ENCODE assay signal across 12 cellular contexts in the genomic region with DNA sequence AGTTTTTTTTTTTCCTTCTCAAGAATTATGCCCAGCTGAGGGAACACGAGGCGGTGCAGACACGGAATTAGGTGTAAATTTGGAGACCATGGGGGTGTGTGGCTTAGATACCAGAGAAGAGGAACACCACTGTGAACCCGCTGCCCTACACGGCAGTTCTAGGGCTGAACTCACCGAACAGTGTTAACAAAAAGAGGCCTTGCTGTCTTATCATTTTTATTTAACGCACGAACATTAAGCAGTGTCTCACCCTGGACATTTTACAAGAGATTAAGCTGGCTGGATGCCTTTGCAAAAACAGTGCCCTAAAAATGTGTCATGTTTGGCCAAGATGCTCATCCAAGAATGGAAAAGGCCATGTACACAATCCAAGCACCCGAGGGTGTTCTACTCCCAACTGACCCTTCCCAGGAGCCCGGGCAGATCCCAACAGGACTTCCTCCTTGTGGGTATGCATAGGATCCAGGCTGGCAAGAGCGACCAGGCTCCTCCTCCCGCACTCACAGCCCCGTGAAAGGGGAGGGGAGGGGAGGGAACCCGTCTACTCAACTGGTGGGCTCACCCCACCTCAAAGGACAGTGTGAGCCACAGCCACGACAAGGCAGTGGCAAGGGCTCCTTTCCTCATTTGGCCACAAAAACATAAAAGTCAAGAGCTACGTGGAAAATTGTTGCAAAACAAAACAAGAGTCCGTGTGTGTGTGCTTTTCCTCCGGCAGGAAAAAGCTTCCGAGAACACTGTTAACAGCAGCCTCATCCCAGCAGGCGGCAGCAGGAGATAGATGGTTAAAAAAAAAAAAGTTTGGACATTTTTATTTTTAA. TPM values are rescaled to one million over a fixed set of nuclear protein-coding genes. Genes with fewer than 3 reads are reported as not detected.
DNase-seq lines count a peak whose midpoint lies in the region; ATAC-seq and TF ChIP-seq lines count a peak whose summit lies in the region.
"Had no signal": no experiment of that assay in that cellular context is flagged by ENCODE, and none has a peak within 500 bp of the region (broad histone marks: within the 10 kb centered on the region; RNA-seq: fewer than 3 reads in every experiment).

No MANE protein-coding gene starts in this region.

- H3K27ac ChIP-seq in duodenal mucosa (ENCODE audit: low read depth, low read length): no peak overlapping the region
- peak overlapping the region; percentile 75 for H3K27ac ChIP-seq in vagina

- peak; percentile 32 for ATAC-seq in Right ventricle myocardium inferior

- peak in 1 of 3 experiments; percentile 21 for TF ChIP-seq CTCF in vagina (IDR thresholded peaks at IDR 0.05)
- no peak for TF ChIP-seq CTCF in Calu3 (IDR thresholded peaks at IDR 0.05; ENCODE audit: unreplicated experiment)

- DNase-seq in Right ventricle myocardium inferior (ENCODE audit: missing footprints) (no peak), cardiac septum (ENCODE audit: low spot score) (no peak), mesenteric fat pad (ENCODE audit: low spot score) (peak; percentile 84), vagina (ENCODE audit: extremely low spot score in 2 of 2) (no peak), Calu3 (no peak), occipital lobe (lab: John Stamatoyannopoulos, UW) (no peak)
- DNase-seq in activated CD4-positive, CD25-positive, alpha-beta regulatory T cell (lab: John Stamatoyannopoulos, UW): no peak
- DNase-seq: activated T-cell treated with anti-CD3 and anti-CD28 coated beads, Interleukin-2, amount 50 U/mL, for 24 hours; mucosa of descending colon; NCI-H226; testis had no signal

- H3K36me3 Mint-ChIP-seq in Calu3 (ENCODE audit: insufficient read depth, unreplicated experiment): no peaks in the 10 kb centered on the region

- H3K27ac Mint-ChIP-seq in Calu3 (ENCODE audit: unreplicated experiment): no peak overlapping the region
- H3K27ac Mint-ChIP-seq: activated T-cell treated with anti-CD3 and anti-CD28 coated beads, Interleukin-2, amount 50 U/mL, for 24 hours had no signal

- H3K4me3 Mint-ChIP-seq in Calu3 (ENCODE audit: low read depth, unreplicated experiment): no peak overlapping the region
- H3K4me3 Mint-ChIP-seq: activated T-cell treated with anti-CD3 and anti-CD28 coated beads, Interleukin-2, amount 50 U/mL, for 24 hours had no signal

- H3K4me3 ChIP-seq in duodenal mucosa (ENCODE audit: low read depth in 1 of 2, low read length in 2 of 2) (peak overlapping the region; percentile 5 to 10), vagina (peak overlapping the region; percentile 5 to 32)
- H3K4me3 ChIP-seq: mucosa of descending colon, testis had no signal

- no peaks in the 10 kb centered on the region for H3K27me3 Mint-ChIP-seq in Calu3 (ENCODE audit: unreplicated experiment)

- intact Hi-C loops in Right ventricle myocardium inferior (cut with DNase I) (loop anchor here (10.0 kb wide), 1 partner anchor 181 kb away; no protein-coding TSS in a partner anchor), cardiac septum (cut with DNase I) (loop anchor here (5.0 kb wide), 1 partner anchor 74 kb away; no protein-coding TSS in a partner anchor), vagina (cut with DNase I) (no loop called here), Calu3 (cut with micrococcal nuclease; ENCODE audit: unreplicated experiment) (no loop called here)

- H3K27me3 ChIP-seq in duodenal mucosa (ENCODE audit: control insufficient read depth in 1 of 2, insufficient read depth in 2 of 2, low read length in 2 of 2): no peaks in the 10 kb centered on the region
- no peaks in the 10 kb centered on the region for H3K27me3 ChIP-seq in vagina
- H3K27me3 ChIP-seq: testis had no signal

- CTCF ChIA-PET in Calu3 (lab: Charles Lee): no interaction called here

- H3K9me3 Mint-ChIP-seq in Calu3 (ENCODE audit: low read depth, unreplicated experiment): no peaks in the 10 kb centered on the region
- H3K9me3 Mint-ChIP-seq: activated T-cell treated with anti-CD3 and anti-CD28 coated beads, Interleukin-2, amount 50 U/mL, for 24 hours had no signal

- peaks cover 18 to 32% of the 10 kb centered on the region in 2 donors for H3K4me1 ChIP-seq in duodenal mucosa (ENCODE audit: control insufficient read depth in 1 of 2, insufficient read depth in 2 of 2, low read length in 2 of 2)
- peaks cover 32% of the 10 kb centered on the region for H3K4me1 ChIP-seq in vagina

- no peaks in the 10 kb centered on the region for H3K36me3 ChIP-seq in duodenal mucosa (ENCODE audit: control insufficient read depth in 1 of 2, insufficient read depth in 2 of 2, low read length in 2 of 2)
- H3K36me3 ChIP-seq in vagina: no peaks in the 10 kb centered on the region

- TF ChIP-seq POLR2A in vagina (IDR thresholded peaks at IDR 0.05): no peak

- peaks cover 9% of the 10 kb centered on the region for H3K4me1 Mint-ChIP-seq in Calu3 (ENCODE audit: low read depth, unreplicated experiment)

- H3K9ac ChIP-seq in duodenal mucosa (ENCODE audit: low read depth in 1 of 2, low read length in 2 of 2): no peak overlapping the region

- BruUV-seq in Calu3 (replicated peaks; lab: Mats Ljungman, UMichigan): no TSS peak

- H3K9me3 ChIP-seq in duodenal mucosa (ENCODE audit: control insufficient read depth in 1 of 2, low read length in 2 of 2): no peaks in the 10 kb centered on the region
- H3K9me3 ChIP-seq in vagina: no peaks in the 10 kb centered on the region
- H3K9me3 ChIP-seq: mucosa of descending colon, testis had no signal

RNA-seq across cellular contexts. Expression of a gene that starts 20.3 kb away (rescaled TPM):
- total RNA-seq in Right ventricle myocardium inferior (7.0 TPM), cardiac septum (7.7 TPM), mesenteric fat pad (125 TPM), vagina (36.1 TPM), Calu3 (2022) (13.6 and 15.8 TPM in 2 replicates), occipital lobe (8.3 TPM)

RNA-seq across cellular contexts. Expression of a gene that starts 54.3 kb away (rescaled TPM):
- total RNA-seq in Right ventricle myocardium inferior (4.6 TPM), cardiac septum (3.5 TPM), mesenteric fat pad (8.0 TPM), vagina (31.2 TPM), Calu3 (2022) (10.1 and 10.4 TPM in 2 replicates), occipital lobe (6.7 TPM)

Comparison
In these comparisons a context has a peak if more than half of its experiments do, and no peak if none do; other contexts are left out.
1. intact Hi-C loops: an anchor here in Right ventricle myocardium inferior (10.0 kb wide) and cardiac septum (5.0 kb wide); none called in vagina and Calu3.